ENCODE assay signal across 7 cellular contexts in genomic region chr5:6253846-6254245, GRCh38.
"Had no signal": no experiment of that assay in that cellular context is flagged by ENCODE, and none has a peak within 500 bp of the region (broad histone marks: within the 10 kb centered on the region; RNA-seq: fewer than 3 reads in every experiment).

No MANE protein-coding gene starts in this region.

- H3K27ac ChIP-seq: GM23248 had no signal

- H3K9me3 ChIP-seq: HAP-1 had no signal

- H3K4me1 ChIP-seq: HAP-1 had no signal

- H3K4me3 ChIP-seq: GM23248, HAP-1 had no signal

- ATAC-seq: HCT116 had no signal

- H3K4me3 Mint-ChIP-seq: HFFc6 had no signal

- DNase-seq: GM23248, GOT3, H7, HFFc6, IMR-90 had no signal

- H3K36me3 ChIP-seq: HAP-1 had no signal

- H3K27ac Mint-ChIP-seq: HFFc6 had no signal
